In the genomic region with DNA sequence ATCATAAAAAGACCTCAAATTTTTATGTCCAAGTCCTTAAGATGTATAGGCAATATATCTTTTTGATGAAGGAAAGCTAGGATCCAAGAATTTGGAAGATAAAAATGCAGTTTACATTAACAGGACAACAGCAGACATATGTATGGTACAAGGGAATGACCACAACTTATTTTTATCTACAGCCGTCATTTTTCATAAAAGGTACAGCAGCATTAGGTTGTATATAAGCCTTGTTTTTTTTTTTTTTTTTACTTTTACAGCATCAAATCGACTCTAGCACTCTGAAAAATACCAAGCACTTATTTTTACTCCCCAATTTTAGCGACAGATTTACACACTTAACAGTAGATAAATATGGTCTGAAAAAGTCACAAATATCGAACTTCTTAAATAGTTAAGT, we compare ENCODE assay signal across 8 cellular contexts. TPM values are rescaled to one million over a fixed set of nuclear protein-coding genes. Genes with fewer than 3 reads are reported as not detected.
DNase-seq lines count a peak whose midpoint lies in the region; ATAC-seq and TF ChIP-seq lines count a peak whose summit lies in the region.

No MANE protein-coding gene starts in this region.

- H3K4me1 ChIP-seq in SJSA1 (replicated peaks) (peaks cover 22% of the 10 kb centered on the region), sigmoid colon (peaks cover 0 to 59% (median 48%) of the 10 kb centered on the region in 4 donors)

- in situ Hi-C loops in GM13977 (cut with MboI; ENCODE audit: low pct_unique_long_range_greater_than_20kb, low sequenced_read_pairs, unreplicated experiment), result no loop called here

- no peak for TF ChIP-seq POLR2A in sigmoid colon (IDR thresholded peaks at IDR 0.05)

- TF ChIP-seq CTCF in GM13977 (IDR thresholded peaks at IDR 0.05; ENCODE audit: extremely low read depth, insufficient read depth, missing control alignments), result no peak
- TF ChIP-seq CTCF in fibroblast of pulmonary artery (IDR thresholded peaks at IDR 0.05; ENCODE audit: low read length, missing control alignments), result no peak
- TF ChIP-seq CTCF in sigmoid colon (IDR thresholded peaks at IDR 0.05), result no peak

- H3K27ac ChIP-seq in SJSA1 (peak overlapping the region; percentile 96), sigmoid colon (peak overlapping the region; percentile 23 to 100 (median 98))

- intact Hi-C loops in sigmoid colon (cut with DNase I), result no loop called here

- H3K9me3 ChIP-seq in SJSA1 (replicated peaks), result no peaks in the 10 kb centered on the region
- H3K9me3 ChIP-seq in sigmoid colon, result no peaks in the 10 kb centered on the region

- H3K36me3 ChIP-seq in SJSA1 (peaks cover 61% of the 10 kb centered on the region), sigmoid colon (peaks cover 0 to 2% (median 0%) of the 10 kb centered on the region in 4 donors)

- H3K27me3 ChIP-seq in SJSA1 (replicated peaks), result no peaks in the 10 kb centered on the region
- no peaks in the 10 kb centered on the region for H3K27me3 ChIP-seq in sigmoid colon

- 0 to 1% methylated on average over 4 of the region's 4 CpGs for WGBS in sigmoid colon, 2 donors

- no peak for TF ChIP-seq EP300 in sigmoid colon (IDR thresholded peaks at IDR 0.05)

- DNase-seq in GM13977 (ENCODE audit: low spot score), result peak; percentile 4
- DNase-seq in SJSA1 (ENCODE audit: low read depth in 1 of 2, low spot score in 2 of 2), result no peak
- DNase-seq in fibroblast of pulmonary artery (ENCODE audit: low read depth), result no peak
- DNase-seq in sigmoid colon, result no peak
- DNase-seq in H4 (ENCODE audit: low spot score), result no peak
- no peak for DNase-seq in stimulated activated CD4-positive, alpha-beta T cell treated with anti-CD3 and anti-CD28 coated beads, Interleukin-2, amount 100 ng/mL, for 24 hours
- no peak for DNase-seq in DMS53 treated with DMSO at 0.1 percent for 48 hours (lab: John Stamatoyannopoulos, UW; ENCODE audit: unreplicated experiment)

- no peak for ATAC-seq in GM21515 (IDR thresholded peaks at IDR 0.05; ENCODE audit: unreplicated experiment)

- H3K4me3 ChIP-seq in SJSA1, result peak overlapping the region; percentile 90
- H3K4me3 ChIP-seq in fibroblast of pulmonary artery (replicated peaks; ENCODE audit: low read depth, low read length), result peak overlapping the region; percentile 82
- peak overlapping the region; percentile 10 to 97 (median 86) for H3K4me3 ChIP-seq in sigmoid colon

RNA-seq across cellular contexts. Expression of a gene that starts 1.3 kb away (rescaled TPM):
- total RNA-seq in SJSA1 (2014; rRNA removed; shearing (Covaris generic)), result 145 and 147 TPM in 2 replicates
- 100 to 1,000 TPM in 1 of 4 donors, 10 to 100 TPM in 3; 80.6 to 105 (median 93.9) TPM for total RNA-seq in sigmoid colon
- 10 to 100 TPM; 42.6 to 61.5 (median 55.9) TPM for polyA plus RNA-seq in sigmoid colon
- total RNA-seq in H4 (2014; rRNA removed; shearing (Covaris generic)), result 80.0 and 83.4 TPM in 2 replicates

RNA-seq across cellular contexts. Expression of a gene that starts 19.2 kb away (rescaled TPM):
- 123 and 145 TPM in 2 replicates for total RNA-seq in SJSA1 (2014; rRNA removed; shearing (Covaris generic))
- 100 to 1,000 TPM; 111 to 198 (median 154) TPM for total RNA-seq in sigmoid colon
- polyA plus RNA-seq in sigmoid colon, result 100 to 1,000 TPM; 104 to 223 (median 162) TPM
- total RNA-seq in H4 (2014; rRNA removed; shearing (Covaris generic)), result 73.3 and 85.8 TPM in 2 replicates
